In the genomic region with DNA sequence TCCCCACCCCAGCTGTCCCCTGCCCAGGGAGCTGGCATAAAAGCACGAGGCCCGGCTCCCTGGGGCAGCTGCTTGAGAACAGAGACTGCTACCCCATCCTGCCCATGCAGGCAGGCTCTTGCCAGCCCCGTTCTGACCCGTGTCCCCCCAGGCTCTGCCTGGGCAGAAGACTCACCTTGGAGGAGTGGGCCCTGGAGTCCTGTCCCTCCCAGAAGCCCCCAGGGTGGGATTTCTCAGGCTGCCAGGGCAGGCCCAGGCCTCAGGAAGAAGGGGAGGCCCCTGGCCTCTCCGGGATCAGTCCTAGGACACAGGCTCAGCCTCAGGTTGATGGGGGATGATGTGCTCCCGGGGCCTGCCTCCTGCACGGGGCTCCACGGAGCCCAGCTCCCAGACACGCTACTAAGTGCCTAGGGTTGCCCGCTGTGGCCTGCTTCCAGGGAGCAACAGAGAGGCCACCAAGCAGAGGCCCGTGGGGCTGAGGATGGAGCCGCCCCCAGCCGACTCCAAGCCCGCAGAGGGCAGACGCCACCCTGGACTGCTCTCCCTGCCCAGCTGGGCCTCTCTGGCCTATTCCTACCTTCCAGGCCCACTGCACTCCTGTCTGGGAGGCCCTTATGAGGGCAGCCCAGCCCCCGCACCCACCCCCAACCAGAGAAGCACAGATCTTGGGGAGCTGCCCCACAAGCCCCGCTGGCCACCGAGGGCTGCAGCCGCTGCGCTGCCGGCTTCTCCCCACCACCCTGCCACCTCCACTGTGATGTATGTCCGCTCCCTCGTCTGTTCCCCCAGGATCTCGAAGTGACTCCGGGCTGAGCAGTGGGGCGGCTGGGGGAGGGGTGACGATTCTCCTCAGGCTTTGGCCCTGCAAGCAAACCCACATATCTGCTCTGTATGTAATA, we compare ENCODE assay signal across 7 cellular contexts. TPM values are rescaled to one million over a fixed set of nuclear protein-coding genes. Genes with fewer than 3 reads are reported as not detected.
DNase-seq lines count a peak whose midpoint lies in the region; TF ChIP-seq lines count a peak whose summit lies in the region.

No MANE protein-coding gene starts in this region.

- H3K27me3 ChIP-seq in H7 (ENCODE audit: control insufficient read depth, insufficient read depth, low read length) (no peaks in the 10 kb centered on the region), esophagus squamous epithelium (no peaks in the 10 kb centered on the region), spleen (replicated peaks in 1 of 7) (no peaks in the 10 kb centered on the region)

- DNase-seq in H7 (peak; percentile 71), esophagus squamous epithelium (lab: John Stamatoyannopoulos, UW) (no peak), spleen (peak; percentile 78), NCI-H2227 (lab: John Stamatoyannopoulos, UW; ENCODE audit: unreplicated experiment) (no peak), NCI-H345 (lab: John Stamatoyannopoulos, UW) (no peak), NCI-H2081 (lab: John Stamatoyannopoulos, UW) (no peak)

- peak overlapping the region; percentile 27 to 98 (median 92) for H3K27ac ChIP-seq in esophagus squamous epithelium
- H3K27ac ChIP-seq in spleen: peak overlapping the region; percentile 65 to 97 (median 96)

- H3K4me1 ChIP-seq in esophagus squamous epithelium (peaks cover 23 to 65% (median 35%) of the 10 kb centered on the region in 3 donors), spleen (peaks cover 19 to 53% (median 36%) of the 10 kb centered on the region in 6 donors)

- H3K4me3 ChIP-seq in H7 (ENCODE audit: insufficient read depth, low read depth, low read length) (peak overlapping the region; percentile 98; the same call in 1 of the 2 replicates), esophagus squamous epithelium (peak overlapping the region in 3 of 4 donors; percentile 69 to 98 (median 73)), spleen (peak overlapping the region in 4 of 8 donors; percentile 98 to 100 (median 99))

- TF ChIP-seq POLR2A in Raji (IDR thresholded peaks at IDR 0.05; ENCODE audit: insufficient read depth, low read depth, low read length) (peak; percentile 17), esophagus squamous epithelium (IDR thresholded peaks at IDR 0.05) (no peak), spleen (IDR thresholded peaks at IDR 0.05) (no peak)

- H3K36me3 ChIP-seq in H7 (replicated peaks; ENCODE audit: control insufficient read depth, insufficient read depth, low read length) (peaks cover 2% of the 10 kb centered on the region), esophagus squamous epithelium (peaks cover 33 to 54% (median 36%) of the 10 kb centered on the region in 3 donors), spleen (peaks cover 0 to 54% (median 50%) of the 10 kb centered on the region in 6 donors)

- TF ChIP-seq CTCF in esophagus squamous epithelium (IDR thresholded peaks at IDR 0.05): no peak
- TF ChIP-seq CTCF in spleen (IDR thresholded peaks at IDR 0.05 in 8 of 11, conservative IDR thresholded peaks at IDR 0.05 in 3 of 11): no peak

- 80% methylated on average over 9 of the region's 27 CpGs; no CpG with 5 or more reads in 1 of the 2 donors for WGBS in esophagus squamous epithelium, 2 donors
- WGBS in spleen, 5 donors: 76 to 88% (median 86%) methylated on average over 17 to 27 of the region's 27 CpGs

- intact Hi-C loops in esophagus squamous epithelium (cut with DNase I) (no loop called here), spleen (cut with DNase I; ENCODE audit: low total_unique reads) (no loop called here)

- H3K9me3 ChIP-seq in esophagus squamous epithelium: no peaks in the 10 kb centered on the region
- no peaks in the 10 kb centered on the region for H3K9me3 ChIP-seq in spleen

RNA-seq across cellular contexts. Expression of gene NME3, which starts 1.7 kb away (rescaled TPM):
- 147 and 179 TPM in 2 replicates for total RNA-seq in H7 (2014; rRNA removed; shearing (Covaris generic))
- 10 to 100 TPM; 30.2 to 57.1 (median 53.6) TPM for total RNA-seq in esophagus squamous epithelium
- 10 to 100 TPM; 51.0 to 82.9 (median 68.4) TPM for total RNA-seq in spleen
- 100 to 1,000 TPM; 152 to 283 (median 256) TPM for polyA plus RNA-seq in spleen

RNA-seq across cellular contexts. Expression of gene EME2, which starts 3.0 kb away (rescaled TPM):
- 12.7 and 15.3 TPM in 2 replicates for total RNA-seq in H7 (2014; rRNA removed; shearing (Covaris generic))
- 10 to 100 TPM in 2 of 4 donors, 1 to 10 TPM in 2; 8.8 to 14.4 (median 10.1) TPM for total RNA-seq in esophagus squamous epithelium
- total RNA-seq in spleen: 10 to 100 TPM; 17.8 to 41.3 (median 28.8) TPM
- 10 to 100 TPM in 2 of 3 donors, 1 to 10 TPM in 1; 5.1 to 22.4 (median 13.8) TPM for polyA plus RNA-seq in spleen

RNA-seq across cellular contexts. Expression of gene MRPS34, which starts 3.3 kb away (rescaled TPM):
- 304 and 324 TPM in 2 replicates for total RNA-seq in H7 (2014; rRNA removed; shearing (Covaris generic))
- total RNA-seq in esophagus squamous epithelium (100 to 1,000 TPM in 3 of 4 donors, 10 to 100 TPM in 1; 89.5 to 158 (median 114) TPM), spleen (10 to 100 TPM; 49.9 to 66.8 (median 62.3) TPM)
- polyA plus RNA-seq in spleen: 100 to 1,000 TPM; 133 to 157 (median 134) TPM

RNA-seq across cellular contexts. Expression of gene SPSB3, which starts 12.7 kb away (rescaled TPM):
- 43.3 and 60.4 TPM in 2 replicates for total RNA-seq in H7 (2014; rRNA removed; shearing (Covaris generic))
- total RNA-seq in esophagus squamous epithelium (10 to 100 TPM; 27.8 to 84.5 (median 45.1) TPM), spleen (100 to 1,000 TPM in 2 of 7 donors, 10 to 100 TPM in 5; 41.4 to 114 (median 65.3) TPM)
- polyA plus RNA-seq in spleen: 100 to 1,000 TPM; 111 to 266 (median 204) TPM

RNA-seq across cellular contexts. Expression of gene NUBP2, which starts 13.1 kb away (rescaled TPM):
- total RNA-seq in H7 (2014; rRNA removed; shearing (Covaris generic)): 138 and 152 TPM in 2 replicates
- total RNA-seq in esophagus squamous epithelium: 10 to 100 TPM; 71.4 to 91.5 (median 79.5) TPM
- 100 to 1,000 TPM in 1 of 7 donors, 10 to 100 TPM in 6; 37.5 to 103 (median 44.6) TPM for total RNA-seq in spleen
- 10 to 100 TPM; 61.9 to 84.3 (median 79.3) TPM for polyA plus RNA-seq in spleen

Comparison
In these comparisons a context has a peak if more than half of its experiments do, and no peak if none do; other contexts are left out.
1. DNase-seq: peak in H7 (single experiment) and spleen (single experiment); none in esophagus squamous epithelium (single experiment), NCI-H2227 (single experiment), NCI-H345 (single experiment) and NCI-H2081 (0 of 2).